11 cellular contexts compared by ENCODE assay signal in genomic region chr4:1323280-1323634, GRCh38.
"Had no signal": no experiment of that assay in that cellular context is flagged by ENCODE, and none has a peak within 500 bp of the region (broad histone marks: within the 10 kb centered on the region; RNA-seq: fewer than 3 reads in every experiment).

No MANE protein-coding gene starts in this region.

- DNase-seq: activated CD4-positive, alpha-beta T cell treated with anti-CD3 and anti-CD28 coated beads, Interleukin-2, amount 10 ng/mL, durations not matched to agents 7 days and 5 days; activated CD4-positive, CD25-positive, alpha-beta regulatory T cell; activated naive CD8-positive, alpha-beta T cell treated with anti-CD3 and anti-CD28 coated beads, Interleukin-2, amount 10 ng/mL, durations not matched to agents 7 days and 5 days; hypothalamus; naive B cell; sigmoid colon; stimulated activated CD4-positive, alpha-beta T cell treated with anti-CD3 and anti-CD28 coated beads, Interleukin-2, amount 100 ng/mL, for 48 hours; thyroid gland had no signal

- H3K4me3 Mint-ChIP-seq: activated CD4-positive, alpha-beta T cell treated with anti-CD3 and anti-CD28 coated beads, Interleukin-2, amount 10 ng/mL, durations not matched to agents 7 days and 5 days; activated naive CD8-positive, alpha-beta T cell treated with anti-CD3 and anti-CD28 coated beads, Interleukin-2, amount 10 ng/mL, durations not matched to agents 7 days and 5 days; naive B cell; stimulated activated memory B cell treated with anti-CD40 and anti-IgM and Interleukin-4, amounts not matched to agents 10 μg/mL and 1 μg/mL and 100 μg/mL, for 72 hours had no signal

- H3K27ac ChIP-seq: pancreas, sigmoid colon, thyroid gland had no signal

- H3K27me3 Mint-ChIP-seq: activated CD4-positive, alpha-beta T cell treated with anti-CD3 and anti-CD28 coated beads, Interleukin-2, amount 10 ng/mL, durations not matched to agents 7 days and 5 days; activated naive CD8-positive, alpha-beta T cell treated with anti-CD3 and anti-CD28 coated beads, Interleukin-2, amount 10 ng/mL, durations not matched to agents 7 days and 5 days; naive B cell; stimulated activated memory B cell treated with anti-CD40 and anti-IgM and Interleukin-4, amounts not matched to agents 10 μg/mL and 1 μg/mL and 100 μg/mL, for 72 hours had no signal

- H3K9me3 ChIP-seq: pancreas, sigmoid colon, thyroid gland had no signal

- H3K9me3 Mint-ChIP-seq: activated CD4-positive, alpha-beta T cell treated with anti-CD3 and anti-CD28 coated beads, Interleukin-2, amount 10 ng/mL, durations not matched to agents 7 days and 5 days; activated naive CD8-positive, alpha-beta T cell treated with anti-CD3 and anti-CD28 coated beads, Interleukin-2, amount 10 ng/mL, durations not matched to agents 7 days and 5 days; naive B cell; stimulated activated memory B cell treated with anti-CD40 and anti-IgM and Interleukin-4, amounts not matched to agents 10 μg/mL and 1 μg/mL and 100 μg/mL, for 72 hours had no signal

- H3K27ac Mint-ChIP-seq: activated CD4-positive, alpha-beta T cell treated with anti-CD3 and anti-CD28 coated beads, Interleukin-2, amount 10 ng/mL, durations not matched to agents 7 days and 5 days; activated naive CD8-positive, alpha-beta T cell treated with anti-CD3 and anti-CD28 coated beads, Interleukin-2, amount 10 ng/mL, durations not matched to agents 7 days and 5 days; naive B cell; stimulated activated memory B cell treated with anti-CD40 and anti-IgM and Interleukin-4, amounts not matched to agents 10 μg/mL and 1 μg/mL and 100 μg/mL, for 72 hours had no signal

- ATAC-seq: esophagus mucosa; pancreas; stimulated activated memory B cell treated with anti-CD40 and anti-IgM and Interleukin-4, amounts not matched to agents 10 μg/mL and 1 μg/mL and 100 μg/mL, for 72 hours had no signal

- H3K4me1 ChIP-seq: pancreas, sigmoid colon, thyroid gland had no signal

- H3K4me1 Mint-ChIP-seq: stimulated activated memory B cell treated with anti-CD40 and anti-IgM and Interleukin-4, amounts not matched to agents 10 μg/mL and 1 μg/mL and 100 μg/mL, for 72 hours had no signal

- H3K4me3 ChIP-seq: pancreas, sigmoid colon, thyroid gland had no signal
